Comparison of ENCODE assay signal across 1 cellular context in the genomic region with DNA sequence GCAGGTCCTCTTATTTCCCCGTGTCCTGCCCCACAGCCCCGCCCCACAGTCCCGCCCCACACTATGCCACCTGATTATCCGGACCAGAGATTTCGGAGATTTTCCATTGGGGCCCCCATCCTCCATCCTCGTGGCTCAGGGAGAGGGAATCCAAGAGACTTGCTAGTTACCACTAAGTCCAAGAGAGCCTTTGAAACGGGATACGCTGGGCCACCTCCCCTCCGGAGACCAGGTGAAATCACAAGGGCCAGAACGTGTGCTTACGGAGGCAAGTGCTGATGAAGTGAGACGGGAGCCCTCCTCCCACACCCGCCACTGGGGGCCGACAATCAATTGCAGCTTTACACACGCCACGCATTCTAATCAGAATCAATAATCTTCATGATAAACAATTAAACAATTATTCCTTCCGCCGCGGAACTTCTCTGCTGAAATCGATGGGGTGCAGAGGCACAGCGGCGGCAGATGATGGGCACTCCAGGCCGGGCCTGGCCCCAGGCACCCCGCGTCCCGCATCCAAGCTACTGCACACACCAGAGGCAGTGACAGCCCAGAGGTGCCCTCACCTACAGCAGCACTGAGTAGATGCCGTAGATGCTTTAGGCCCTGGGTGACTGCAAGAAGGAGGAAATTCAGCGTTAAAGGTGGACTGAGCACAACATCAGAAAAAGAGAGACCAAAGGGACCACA.
TF ChIP-seq lines count a peak whose summit lies in the region.

No MANE protein-coding gene starts in this region.

TF ChIP-seq in GM23338, 12 proteins besides CTCF, POLR2A, EP300 and RAD21 (continued from another document):
- TF ChIP-seq, protein P1, sequence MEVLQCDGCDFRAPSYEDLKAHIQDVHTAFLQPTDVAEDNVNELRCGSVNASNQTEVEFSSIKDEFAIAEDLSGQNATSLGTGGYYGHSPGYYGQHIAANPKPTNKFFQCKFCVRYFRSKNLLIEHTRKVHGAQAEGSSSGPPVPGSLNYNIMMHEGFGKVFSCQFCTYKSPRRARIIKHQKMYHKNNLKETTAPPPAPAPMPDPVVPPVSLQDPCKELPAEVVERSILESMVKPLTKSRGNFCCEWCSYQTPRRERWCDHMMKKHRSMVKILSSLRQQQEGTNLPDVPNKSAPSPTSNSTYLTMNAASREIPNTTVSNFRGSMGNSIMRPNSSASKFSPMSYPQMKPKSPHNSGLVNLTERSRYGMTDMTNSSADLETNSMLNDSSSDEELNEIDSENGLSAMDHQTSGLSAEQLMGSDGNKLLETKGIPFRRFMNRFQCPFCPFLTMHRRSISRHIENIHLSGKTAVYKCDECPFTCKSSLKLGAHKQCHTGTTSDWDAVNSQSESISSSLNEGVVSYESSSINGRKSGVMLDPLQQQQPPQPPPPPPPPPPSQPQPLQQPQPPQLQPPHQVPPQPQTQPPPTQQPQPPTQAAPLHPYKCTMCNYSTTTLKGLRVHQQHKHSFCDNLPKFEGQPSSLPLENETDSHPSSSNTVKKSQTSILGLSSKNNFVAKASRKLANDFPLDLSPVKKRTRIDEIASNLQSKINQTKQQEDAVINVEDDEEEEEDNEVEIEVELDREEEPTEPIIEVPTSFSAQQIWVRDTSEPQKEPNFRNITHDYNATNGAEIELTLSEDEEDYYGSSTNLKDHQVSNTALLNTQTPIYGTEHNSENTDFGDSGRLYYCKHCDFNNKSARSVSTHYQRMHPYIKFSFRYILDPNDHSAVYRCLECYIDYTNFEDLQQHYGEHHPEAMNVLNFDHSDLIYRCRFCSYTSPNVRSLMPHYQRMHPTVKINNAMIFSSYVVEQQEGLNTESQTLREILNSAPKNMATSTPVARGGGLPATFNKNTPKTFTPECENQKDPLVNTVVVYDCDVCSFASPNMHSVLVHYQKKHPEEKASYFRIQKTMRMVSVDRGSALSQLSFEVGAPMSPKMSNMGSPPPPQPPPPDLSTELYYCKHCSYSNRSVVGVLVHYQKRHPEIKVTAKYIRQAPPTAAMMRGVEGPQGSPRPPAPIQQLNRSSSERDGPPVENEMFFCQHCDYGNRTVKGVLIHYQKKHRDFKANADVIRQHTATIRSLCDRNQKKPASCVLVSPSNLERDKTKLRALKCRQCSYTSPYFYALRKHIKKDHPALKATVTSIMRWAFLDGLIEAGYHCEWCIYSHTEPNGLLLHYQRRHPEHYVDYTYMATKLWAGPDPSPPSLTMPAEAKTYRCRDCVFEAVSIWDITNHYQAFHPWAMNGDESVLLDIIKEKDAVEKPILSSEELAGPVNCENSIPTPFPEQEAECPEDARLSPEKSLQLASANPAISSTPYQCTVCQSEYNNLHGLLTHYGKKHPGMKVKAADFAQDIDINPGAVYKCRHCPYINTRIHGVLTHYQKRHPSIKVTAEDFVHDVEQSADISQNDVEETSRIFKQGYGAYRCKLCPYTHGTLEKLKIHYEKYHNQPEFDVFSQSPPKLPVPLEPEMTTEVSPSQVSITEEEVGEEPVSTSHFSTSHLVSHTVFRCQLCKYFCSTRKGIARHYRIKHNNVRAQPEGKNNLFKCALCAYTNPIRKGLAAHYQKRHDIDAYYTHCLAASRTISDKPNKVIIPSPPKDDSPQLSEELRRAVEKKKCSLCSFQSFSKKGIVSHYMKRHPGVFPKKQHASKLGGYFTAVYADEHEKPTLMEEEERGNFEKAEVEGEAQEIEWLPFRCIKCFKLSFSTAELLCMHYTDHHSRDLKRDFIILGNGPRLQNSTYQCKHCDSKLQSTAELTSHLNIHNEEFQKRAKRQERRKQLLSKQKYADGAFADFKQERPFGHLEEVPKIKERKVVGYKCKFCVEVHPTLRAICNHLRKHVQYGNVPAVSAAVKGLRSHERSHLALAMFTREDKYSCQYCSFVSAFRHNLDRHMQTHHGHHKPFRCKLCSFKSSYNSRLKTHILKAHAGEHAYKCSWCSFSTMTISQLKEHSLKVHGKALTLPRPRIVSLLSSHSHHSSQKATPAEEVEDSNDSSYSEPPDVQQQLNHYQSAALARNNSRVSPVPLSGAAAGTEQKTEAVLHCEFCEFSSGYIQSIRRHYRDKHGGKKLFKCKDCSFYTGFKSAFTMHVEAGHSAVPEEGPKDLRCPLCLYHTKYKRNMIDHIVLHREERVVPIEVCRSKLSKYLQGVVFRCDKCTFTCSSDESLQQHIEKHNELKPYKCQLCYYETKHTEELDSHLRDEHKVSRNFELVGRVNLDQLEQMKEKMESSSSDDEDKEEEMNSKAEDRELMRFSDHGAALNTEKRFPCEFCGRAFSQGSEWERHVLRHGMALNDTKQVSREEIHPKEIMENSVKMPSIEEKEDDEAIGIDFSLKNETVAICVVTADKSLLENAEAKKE (CRISPR knock-in tag; IDR thresholded peaks at IDR 0.05) = no peak
- TF ChIP-seq ZNF331 (CRISPR knock-in tag; IDR thresholded peaks at IDR 0.05; ENCODE audit: low read depth) = no peak
- TF ChIP-seq ZNF114 (CRISPR knock-in tag; IDR thresholded peaks at IDR 0.05) = no peak
- TF ChIP-seq NANOG (IDR thresholded peaks at IDR 0.05; ENCODE audit: borderline replicate concordance) = no peak
- TF ChIP-seq JUNB (IDR thresholded peaks at IDR 0.05; ENCODE audit: unreplicated experiment) = no peak
- TF ChIP-seq EZH2phosphoT487 (IDR thresholded peaks at IDR 0.05; ENCODE audit: unreplicated experiment) = no peak
TF ChIP-seq in GM23338: peak in this region for 0.
